ENCODE assay signal across 8 cellular contexts in the genomic region with DNA sequence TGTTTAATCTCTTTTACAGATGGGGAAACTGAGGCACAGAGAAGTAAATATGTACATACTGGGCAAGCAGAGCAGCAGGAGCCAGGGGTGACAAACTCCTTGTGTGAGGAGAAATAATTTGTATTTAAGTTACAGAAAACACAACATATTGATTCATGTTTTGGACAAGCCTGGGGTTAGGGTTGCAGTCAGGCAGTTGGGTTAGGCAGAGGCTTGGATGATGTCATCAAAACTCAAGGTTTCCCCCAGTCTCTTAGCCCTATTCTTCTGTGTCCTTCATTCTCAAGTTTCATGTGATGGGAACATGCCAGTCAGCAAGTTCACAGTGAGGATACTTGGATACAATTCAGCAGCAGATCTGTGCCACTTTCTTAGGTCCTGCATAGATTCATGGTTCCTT.
"Had no signal": no experiment of that assay in that cellular context is flagged by ENCODE, and none has a peak within 500 bp of the region (broad histone marks: within the 10 kb centered on the region; RNA-seq: fewer than 3 reads in every experiment).

No MANE protein-coding gene starts in this region.

- H3K9ac ChIP-seq: GM23248 had no signal

- H3K27me3 Mint-ChIP-seq: IgD-negative memory B cell had no signal

- H3K36me3 Mint-ChIP-seq: IgD-negative memory B cell had no signal

- H3K4me3 Mint-ChIP-seq: IgD-negative memory B cell had no signal

- H3K4me1 Mint-ChIP-seq: IgD-negative memory B cell had no signal

- H3K9me3 ChIP-seq: HAP-1 had no signal

- H2AFZ ChIP-seq: GM23248 had no signal

- DNase-seq: GM23248, GOT3, H7, KG1 had no signal

- H3K27ac Mint-ChIP-seq: IgD-negative memory B cell had no signal

- H3K4me1 ChIP-seq: HAP-1 had no signal

- H3K36me3 ChIP-seq: HAP-1 had no signal

- H3K27ac ChIP-seq: GM23248 had no signal

- ATAC-seq: HCT116 had no signal

- FAIRE-seq: HTR-8/SVneo had no signal

- H3K4me3 ChIP-seq: GM23248, HAP-1 had no signal
